ENCODE assay signal across 23 cellular contexts in genomic region chr4:149522031-149522430, GRCh38.
DNase-seq lines count a peak whose midpoint lies in the region; ATAC-seq and TF ChIP-seq lines count a peak whose summit lies in the region.
"Had no signal": no experiment of that assay in that cellular context is flagged by ENCODE, and none has a peak within 500 bp of the region (broad histone marks: within the 10 kb centered on the region; RNA-seq: fewer than 3 reads in every experiment).

No MANE protein-coding gene starts in this region.

- H3K4me3 ChIP-seq in heart right ventricle (no peak overlapping the region), right cardiac atrium (ENCODE audit: low read length) (no peak overlapping the region), mucosa of descending colon (no peak overlapping the region)
- H3K4me3 ChIP-seq: breast epithelium, HAP-1, left lung, Peyer's patch, upper lobe of left lung had no signal

- intact Hi-C loops in heart right ventricle (cut with DNase I), result no loop called here
- intact Hi-C loops in right cardiac atrium (cut with DNase I), result no loop called here
- intact Hi-C loops in mucosa of descending colon (cut with DNase I, micrococcal nuclease), result no loop called here

- H3K4me1 ChIP-seq in heart right ventricle (no peaks in the 10 kb centered on the region), right cardiac atrium (ENCODE audit: control insufficient read depth, insufficient read depth, low read length) (no peaks in the 10 kb centered on the region), mucosa of descending colon (ENCODE audit: low read depth) (no peaks in the 10 kb centered on the region)
- H3K4me1 ChIP-seq: breast epithelium, HAP-1, left lung, Peyer's patch, upper lobe of left lung had no signal

- no peak overlapping the region for H3K27ac Mint-ChIP-seq in activated naive CD4-positive, alpha-beta T cell treated with anti-CD3 and anti-CD28 coated beads, Interleukin-2, amount 50 U/mL, for 72 hours
- H3K27ac Mint-ChIP-seq: activated CD8-positive, alpha-beta T cell treated with anti-CD3 and anti-CD28 coated beads, Interleukin-2, amount 10 ng/mL, durations not matched to agents 7 days and 5 days; activated naive CD4-positive, alpha-beta T cell treated with anti-CD3 and anti-CD28 coated beads, Interleukin-2, amount 50 U/mL, for 24 hours; activated T-helper 17 cell treated with anti-CD3 and anti-CD28 coated beads, Interleukin-2, amount 50 U/mL, for 72 hours; stimulated activated naive B cell treated with anti-CD40 and anti-IgM and Interleukin-4, amounts not matched to agents 10 μg/mL and 1 μg/mL and 100 μg/mL, for 72 hours had no signal

- TF ChIP-seq CTCF in heart right ventricle (IDR thresholded peaks at IDR 0.05) (no peak), mucosa of descending colon (IDR thresholded peaks at IDR 0.05) (no peak)

- H3K36me3 ChIP-seq in heart right ventricle (no peaks in the 10 kb centered on the region), mucosa of descending colon (ENCODE audit: low read depth) (no peaks in the 10 kb centered on the region)
- H3K36me3 ChIP-seq: breast epithelium, HAP-1, left lung, neutrophil, Peyer's patch, upper lobe of left lung had no signal

- H3K36me3 Mint-ChIP-seq in activated naive CD4-positive, alpha-beta T cell treated with anti-CD3 and anti-CD28 coated beads, Interleukin-2, amount 50 U/mL, for 72 hours, result no peaks in the 10 kb centered on the region
- H3K36me3 Mint-ChIP-seq: activated naive CD4-positive, alpha-beta T cell treated with anti-CD3 and anti-CD28 coated beads, Interleukin-2, amount 50 U/mL, for 24 hours; naive B cell; stimulated activated naive B cell treated with anti-CD40 and anti-IgM and Interleukin-4, amounts not matched to agents 10 μg/mL and 1 μg/mL and 100 μg/mL, for 72 hours had no signal

- peaks cover 5 to 14% of the 10 kb centered on the region in 2 donors for H3K9me3 Mint-ChIP-seq in activated naive CD4-positive, alpha-beta T cell treated with anti-CD3 and anti-CD28 coated beads, Interleukin-2, amount 50 U/mL, for 72 hours
- H3K9me3 Mint-ChIP-seq: activated naive CD4-positive, alpha-beta T cell treated with anti-CD3 and anti-CD28 coated beads, Interleukin-2, amount 50 U/mL, for 24 hours had no signal

- H3K27ac ChIP-seq in heart right ventricle, result no peak overlapping the region
- no peak overlapping the region for H3K27ac ChIP-seq in right cardiac atrium (ENCODE audit: low read length)
- H3K27ac ChIP-seq: breast epithelium, left lung, neutrophil, Peyer's patch, upper lobe of left lung had no signal

- ATAC-seq in heart right ventricle (peak in 5 of 8 donors; percentile 59 to 89 (median 79)), right cardiac atrium (no peak), mucosa of descending colon (peak; percentile 63), GM18909 (IDR thresholded peaks at IDR 0.05; ENCODE audit: poor library complexity, unreplicated experiment) (no peak)
- ATAC-seq in activated naive CD4-positive, alpha-beta T cell treated with anti-CD3 and anti-CD28 coated beads, Interleukin-2, amount 50 U/mL, for 72 hours, result no peak
- ATAC-seq: activated CD8-positive, alpha-beta T cell treated with anti-CD3 and anti-CD28 coated beads, Interleukin-2, amount 10 ng/mL, durations not matched to agents 7 days and 5 days; activated T-helper 17 cell treated with anti-CD3 and anti-CD28 coated beads, Interleukin-2, amount 50 U/mL, for 72 hours; left lung had no signal

- H3K9me3 ChIP-seq in heart right ventricle (no peaks in the 10 kb centered on the region), right cardiac atrium (ENCODE audit: control insufficient read depth, low read length) (no peaks in the 10 kb centered on the region), mucosa of descending colon (no peaks in the 10 kb centered on the region)
- H3K9me3 ChIP-seq: breast epithelium, HAP-1, neutrophil, Peyer's patch, upper lobe of left lung had no signal

- DNase-seq in heart right ventricle (peak in 1 of 2 donors; percentile 4), right cardiac atrium (no peak), NCI-H446 (lab: John Stamatoyannopoulos, UW) (peak; percentile 47 to 81), mucosa of descending colon (no peak), CD1c-positive myeloid dendritic cell (ENCODE audit: extremely low spot score) (no peak), ureter (ENCODE audit: low spot score) (no peak)
- no peak for DNase-seq in activated naive CD4-positive, alpha-beta T cell treated with anti-CD3 and anti-CD28 coated beads, Interleukin-2, amount 50 U/mL, for 72 hours (ENCODE audit: low spot score in 2 of 2)
- DNase-seq: activated CD8-positive, alpha-beta T cell treated with anti-CD3 and anti-CD28 coated beads, Interleukin-2, amount 10 ng/mL, durations not matched to agents 7 days and 5 days; amygdala; KG1; left lung; naive B cell; NCI-H1930; SIG-M5; stimulated activated naive B cell treated with anti-CD40 and anti-IgM and Interleukin-4, amounts not matched to agents 10 μg/mL and 1 μg/mL and 100 μg/mL, for 72 hours; upper lobe of left lung had no signal

- H3K27me3 ChIP-seq in heart right ventricle (no peaks in the 10 kb centered on the region), right cardiac atrium (ENCODE audit: control insufficient read depth, insufficient read depth) (no peaks in the 10 kb centered on the region)
- H3K27me3 ChIP-seq: breast epithelium, left lung, neutrophil, Peyer's patch, upper lobe of left lung had no signal

Comparison
In these comparisons a context has a peak if more than half of its experiments do, and no peak if none do; other contexts are left out.
1. ATAC-seq: peak in heart right ventricle (5 of 8) and mucosa of descending colon (single experiment); none in right cardiac atrium (0 of 2), activated naive CD4-positive, alpha-beta T cell treated with anti-CD3 and anti-CD28 coated beads, Interleukin-2, amount 50 U/mL, for 72 hours (0 of 2) and GM18909 (single experiment).
2. DNase-seq: peak in NCI-H446 (2 of 2); none in right cardiac atrium (0 of 3), mucosa of descending colon (0 of 3), CD1c-positive myeloid dendritic cell (single experiment), activated naive CD4-positive, alpha-beta T cell treated with anti-CD3 and anti-CD28 coated beads, Interleukin-2, amount 50 U/mL, for 72 hours (0 of 2) and ureter (single experiment).